29 cellular contexts compared by ENCODE assay signal in genomic region chr5:146026307-146027010, GRCh38.
DNase-seq lines count a peak whose midpoint lies in the region; ATAC-seq, FAIRE-seq and TF ChIP-seq lines count a peak whose summit lies in the region.
"Had no signal": no experiment of that assay in that cellular context is flagged by ENCODE, and none has a peak within 500 bp of the region (broad histone marks: within the 10 kb centered on the region; RNA-seq: fewer than 3 reads in every experiment).

No MANE protein-coding gene starts in this region.

- peak overlapping the region; percentile 66 for H3K27ac Mint-ChIP-seq in Caco-2 (ENCODE audit: unreplicated experiment)
- H3K27ac Mint-ChIP-seq: activated CD4-positive, alpha-beta T cell treated with anti-CD3 and anti-CD28 coated beads for 36 hours; activated naive CD4-positive, alpha-beta T cell treated with anti-CD3 and anti-CD28 coated beads, Interleukin-2, amount 50 U/mL, for 24 hours; activated T-helper 2 cell treated with anti-CD3 and anti-CD28 coated beads, Interferon-gamma antibody, Interleukin-2, Interleukin-4, amounts not matched to agents 10 μg/mL and 5 μg/mL and 100 μg/mL, durations not matched to agents 14 hours and 24 hours and 36 hours; brain; HFFc6; natural killer cell treated with Interleukin-12 subunit alpha and Interleukin-12 subunit beta and Interleukin-15 and Interleukin-18, amount 100 ng/mL, for 72 hours; stimulated activated memory B cell treated with anti-CD40 and anti-IgM and Interleukin-4, amounts not matched to agents 10 μg/mL and 1 μg/mL and 100 μg/mL, for 72 hours had no signal

- CTCF ChIA-PET in Caco-2 (lab: Charles Lee): no interaction called here

- peaks cover 51% of the 10 kb centered on the region for H3K79me2 ChIP-seq in keratinocyte (ENCODE audit: control insufficient read depth, insufficient read depth, low read length)

- H3K9me3 ChIP-seq in Caco-2: no peaks in the 10 kb centered on the region
- no peaks in the 10 kb centered on the region for H3K9me3 ChIP-seq in HUES64 (ENCODE audit: insufficient read depth, low read depth, low read length)
- no peaks in the 10 kb centered on the region for H3K9me3 ChIP-seq in keratinocyte (ENCODE audit: control insufficient read depth, low read depth, low read length)
- H3K9me3 ChIP-seq in Peyer's patch: no peaks in the 10 kb centered on the region
- no peaks in the 10 kb centered on the region for H3K9me3 ChIP-seq in uterus
- H3K9me3 ChIP-seq: MG63 had no signal

- POLR2A ChIA-PET in Caco-2 (lab: Charles Lee): interaction anchor here (1.1 kb wide), 1 partner anchor 84 kb away, joined by 3 read pairs; no protein-coding TSS in a partner anchor

- TF ChIP-seq CTCF in Caco-2 (IDR thresholded peaks at IDR 0.05; ENCODE audit: insufficient read depth in 1 of 2, low read depth in 1 of 2, low read length in 1 of 2, severe bottlenecking in 1 of 2, unreplicated experiment in 1 of 2) (no peak), keratinocyte (optimal IDR thresholded peaks at IDR 0.05 in 1 of 3, IDR thresholded peaks at IDR 0.05 in 1 of 3, conservative IDR thresholded peaks at IDR 0.05 in 1 of 3; ENCODE audit: extremely low read depth in 1 of 3, insufficient read depth in 2 of 3, low read length in 3 of 3) (no peak), Peyer's patch (IDR thresholded peaks at IDR 0.05) (no peak), uterus (IDR thresholded peaks at IDR 0.05) (no peak)

- H3K27me3 ChIP-seq in Caco-2 (replicated peaks; ENCODE audit: control insufficient read depth, insufficient read depth, low read length) (no peaks in the 10 kb centered on the region), HUES64 (ENCODE audit: insufficient read depth, low read length) (no peaks in the 10 kb centered on the region), keratinocyte (ENCODE audit: control insufficient read depth, extremely low read depth, insufficient read depth, low read length) (no peaks in the 10 kb centered on the region), Peyer's patch (no peaks in the 10 kb centered on the region), uterus (no peaks in the 10 kb centered on the region)
- H3K27me3 ChIP-seq: MG63 had no signal

- dilution Hi-C loops in keratinocyte (cut with MboI; ENCODE audit: extremely low pct_ligation_motif_present, low sequenced_read_pairs): no loop called here

- peaks cover 61% of the 10 kb centered on the region for H3K36me3 Mint-ChIP-seq in Caco-2 (ENCODE audit: insufficient read depth, unreplicated experiment)
- H3K36me3 Mint-ChIP-seq: activated naive CD4-positive, alpha-beta T cell treated with anti-CD3 and anti-CD28 coated beads, Interleukin-2, amount 50 U/mL, for 24 hours; brain; natural killer cell treated with Interleukin-12 subunit alpha and Interleukin-12 subunit beta and Interleukin-15 and Interleukin-18, amount 100 ng/mL, for 72 hours; stimulated activated memory B cell treated with anti-CD40 and anti-IgM and Interleukin-4, amounts not matched to agents 10 μg/mL and 1 μg/mL and 100 μg/mL, for 72 hours had no signal

- WGBS in HUES64: 35% methylated on average over 7 of the region's 8 CpGs

- H3K27me3 Mint-ChIP-seq in Caco-2 (ENCODE audit: insufficient read depth, unreplicated experiment): no peaks in the 10 kb centered on the region

- TF ChIP-seq POLR2A in Peyer's patch (IDR thresholded peaks at IDR 0.05) (no peak), uterus (IDR thresholded peaks at IDR 0.05) (no peak)

- no peak overlapping the region for H3K4me3 ChIP-seq in Caco-2 (ENCODE audit: low read depth, low read length)
- H3K4me3 ChIP-seq in HUES64 (ENCODE audit: low read length): no peak overlapping the region
- H3K4me3 ChIP-seq in keratinocyte (ENCODE audit: control insufficient read depth in 2 of 3, extremely low read depth in 1 of 3, insufficient read depth in 2 of 3, low read depth in 1 of 3, low read length in 3 of 3): no peak overlapping the region
- H3K4me3 ChIP-seq in Peyer's patch: no peak overlapping the region
- H3K4me3 ChIP-seq in uterus: no peak overlapping the region
- H3K4me3 ChIP-seq: lung, MG63 had no signal

- FAIRE-seq in keratinocyte (lab: Jason Lieb, UNC): no peak
- FAIRE-seq: endometrium, G401.6 had no signal

- H3K4me1 Mint-ChIP-seq in Caco-2 (ENCODE audit: low read depth, unreplicated experiment): peaks cover 60% of the 10 kb centered on the region
- H3K4me1 Mint-ChIP-seq: activated CD4-positive, alpha-beta T cell treated with anti-CD3 and anti-CD28 coated beads for 36 hours; activated naive CD4-positive, alpha-beta T cell treated with anti-CD3 and anti-CD28 coated beads, Interleukin-2, amount 50 U/mL, for 24 hours; stimulated activated memory B cell treated with anti-CD40 and anti-IgM and Interleukin-4, amounts not matched to agents 10 μg/mL and 1 μg/mL and 100 μg/mL, for 72 hours had no signal

- no peak overlapping the region for H2AFZ ChIP-seq in keratinocyte (ENCODE audit: control insufficient read depth, low read length)

- H3K4me1 ChIP-seq in Caco-2 (peaks cover 55% of the 10 kb centered on the region), HUES64 (ENCODE audit: insufficient read depth, low read length) (peaks cover 35% of the 10 kb centered on the region), keratinocyte (ENCODE audit: control insufficient read depth, extremely low read depth, insufficient read depth, low read length) (peaks cover 20% of the 10 kb centered on the region), Peyer's patch (peaks cover 0 to 31% (median 4%) of the 10 kb centered on the region in 4 donors), uterus (no peaks in the 10 kb centered on the region)

- DNase-seq in Caco-2: no peak
- no peak for DNase-seq in keratinocyte (ENCODE audit: low read depth, low spot score)
- no peak for DNase-seq in Peyer's patch
- no peak for DNase-seq in uterus
- DNase-seq in T-helper 2 cell: no peak
- DNase-seq: 8988T; activated CD4-positive, alpha-beta T cell treated with anti-CD3 and anti-CD28 coated beads for 36 hours; amniotic stem cell; C1 segment of cervical spinal cord; cerebellar nuclear complex; COR-L47; HFFc6; KG1; MG63; NCI-H2227 treated with DMSO at 0.1 percent for 48 hours; NCI-H526; NK-92 treated with Interleukin-12 subunit alpha and Interleukin-12 subunit beta, amount 100 ng/mL, for 24 hours; Right ventricle myocardium superior had no signal

- no TSS peak for BruUV-seq in Caco-2 (replicated peaks; lab: Mats Ljungman, UMichigan)

- peak; percentile 10 for ATAC-seq in esophagus mucosa
- no peak for ATAC-seq in HG02642 (IDR thresholded peaks at IDR 0.05; ENCODE audit: poor library complexity, unreplicated experiment)
- ATAC-seq: activated CD4-positive, alpha-beta T cell treated with anti-CD3 and anti-CD28 coated beads for 36 hours; natural killer cell treated with Interleukin-12 subunit alpha and Interleukin-12 subunit beta and Interleukin-15 and Interleukin-18, amount 100 ng/mL, for 72 hours; stimulated activated memory B cell treated with anti-CD40 and anti-IgM and Interleukin-4, amounts not matched to agents 10 μg/mL and 1 μg/mL and 100 μg/mL, for 72 hours had no signal

- peaks cover 3% of the 10 kb centered on the region; the same call in 1 of the 2 replicates for H3K36me3 ChIP-seq in Caco-2 (ENCODE audit: control insufficient read depth, insufficient read depth, low read length)
- H3K36me3 ChIP-seq in HUES64 (ENCODE audit: insufficient read depth, low read length): no peaks in the 10 kb centered on the region
- peaks cover 16 to 19% of the 10 kb centered on the region in 2 experiments for H3K36me3 ChIP-seq in keratinocyte (ENCODE audit: control insufficient read depth in 2 of 2, extremely low read depth in 1 of 2, insufficient read depth in 2 of 2, low read length in 2 of 2)
- peaks cover 0 to 11% (median 0%) of the 10 kb centered on the region in 3 donors for H3K36me3 ChIP-seq in Peyer's patch
- H3K36me3 ChIP-seq in uterus: no peaks in the 10 kb centered on the region
- H3K36me3 ChIP-seq: MG63 had no signal

- no peak overlapping the region for H3K4me3 Mint-ChIP-seq in Caco-2 (ENCODE audit: unreplicated experiment)
- H3K4me3 Mint-ChIP-seq: activated CD4-positive, alpha-beta T cell treated with anti-CD3 and anti-CD28 coated beads for 36 hours; activated naive CD4-positive, alpha-beta T cell treated with anti-CD3 and anti-CD28 coated beads, Interleukin-2, amount 50 U/mL, for 24 hours; brain; HFFc6; natural killer cell treated with Interleukin-12 subunit alpha and Interleukin-12 subunit beta and Interleukin-15 and Interleukin-18, amount 100 ng/mL, for 72 hours; stimulated activated memory B cell treated with anti-CD40 and anti-IgM and Interleukin-4, amounts not matched to agents 10 μg/mL and 1 μg/mL and 100 μg/mL, for 72 hours had no signal

- H3K27ac ChIP-seq in HUES64 (ENCODE audit: low read depth, low read length) (peak overlapping the region; percentile 80; the same call in 1 of the 2 replicates), keratinocyte (ENCODE audit: control insufficient read depth, insufficient read depth, low read length) (peak overlapping the region; percentile 37), Peyer's patch (peak overlapping the region in 2 of 4 donors; percentile 70 to 79), uterus (no peak overlapping the region)

- H3K9me3 Mint-ChIP-seq in Caco-2 (ENCODE audit: unreplicated experiment): no peaks in the 10 kb centered on the region
- H3K9me3 Mint-ChIP-seq: activated naive CD4-positive, alpha-beta T cell treated with anti-CD3 and anti-CD28 coated beads, Interleukin-2, amount 50 U/mL, for 24 hours; activated T-helper 2 cell treated with anti-CD3 and anti-CD28 coated beads, Interferon-gamma antibody, Interleukin-2, Interleukin-4, amounts not matched to agents 10 μg/mL and 5 μg/mL and 100 μg/mL, durations not matched to agents 14 hours and 24 hours and 36 hours; brain; HFFc6; natural killer cell treated with Interleukin-12 subunit alpha and Interleukin-12 subunit beta and Interleukin-15 and Interleukin-18, amount 100 ng/mL, for 72 hours; stimulated activated memory B cell treated with anti-CD40 and anti-IgM and Interleukin-4, amounts not matched to agents 10 μg/mL and 1 μg/mL and 100 μg/mL, for 72 hours had no signal

- no peaks in the 10 kb centered on the region for H3K9me1 ChIP-seq in keratinocyte (ENCODE audit: control insufficient read depth, extremely low read depth, insufficient read depth, low read length)

- H4K20me1 ChIP-seq in keratinocyte (ENCODE audit: control insufficient read depth, extremely low read depth, insufficient read depth, low read length): no peaks in the 10 kb centered on the region

- intact Hi-C loops in Caco-2 (cut with micrococcal nuclease; ENCODE audit: unreplicated experiment) (loop anchor here (5.0 kb wide), 1 partner anchor 194 kb away; no protein-coding TSS in a partner anchor), uterus (cut with DNase I; ENCODE audit: low total_unique reads) (no loop called here)

- H3K9ac ChIP-seq in HUES64 (ENCODE audit: low read depth, low read length) (peak overlapping the region; percentile 34), keratinocyte (ENCODE audit: control insufficient read depth, extremely low read depth, insufficient read depth, low read length) (no peak overlapping the region)

- no peak overlapping the region for H3K4me2 ChIP-seq in keratinocyte (ENCODE audit: control insufficient read depth, extremely low read depth, insufficient read depth, low read depth, low read length)

Comparison
In these comparisons a context has a peak if more than half of its experiments do, and no peak if none do; other contexts are left out.
1. H3K27ac ChIP-seq: peak in HUES64 (single experiment) and keratinocyte (single experiment); none in uterus (0 of 2).